Comparison of ENCODE assay signal across 21 cellular contexts in genomic region chr2:101148777-101149176, GRCh38. TPM values are rescaled to one million over a fixed set of nuclear protein-coding genes. Genes with fewer than 3 reads are reported as not detected.
A peak's percentile ranks its signal among the peaks of the same experiment; 100 is the strongest.
DNase-seq lines count a peak whose midpoint lies in the region; ATAC-seq and TF ChIP-seq lines count a peak whose summit lies in the region.
"Had no signal": no experiment of that assay in that cellular context is flagged by ENCODE, and none has a peak within 500 bp of the region (broad histone marks: within the 10 kb centered on the region; RNA-seq: fewer than 3 reads in every experiment).

No MANE protein-coding gene starts in this region.

- BruUV-seq in MCF 10A (replicated peaks; lab: Mats Ljungman, UMichigan), result no TSS peak

- H3K4me3 Mint-ChIP-seq in MCF 10A (ENCODE audit: unreplicated experiment) (peak overlapping the region; percentile 91), T-helper 17 cell (peak overlapping the region; percentile 75), immature natural killer cell (peak overlapping the region in 4 of 5 donors; percentile 18 to 59 (median 37))
- H3K4me3 Mint-ChIP-seq: activated CD8-positive, alpha-beta memory T cell treated with anti-CD3 and anti-CD28 coated beads, Interleukin-2, amount 10 ng/mL, durations not matched to agents 7 days and 5 days; CD8-positive, alpha-beta T cell had no signal

- H3K27me3 ChIP-seq in breast epithelium, result no peaks in the 10 kb centered on the region
- no peaks in the 10 kb centered on the region for H3K27me3 ChIP-seq in suprapubic skin
- peaks cover 2% of the 10 kb centered on the region; the same call in 1 of the 2 replicates for H3K27me3 ChIP-seq in H7 (ENCODE audit: control insufficient read depth, insufficient read depth, low read length)
- H3K27me3 ChIP-seq: SJSA1 had no signal

- no peak for TF ChIP-seq CTCF in MCF 10A (IDR thresholded peaks at IDR 0.05; ENCODE audit: unreplicated experiment)
- TF ChIP-seq CTCF in breast epithelium (IDR thresholded peaks at IDR 0.05), result no peak
- no peak for TF ChIP-seq CTCF in suprapubic skin (IDR thresholded peaks at IDR 0.05)

- TF ChIP-seq POLR2A in breast epithelium (IDR thresholded peaks at IDR 0.05) (no peak), suprapubic skin (IDR thresholded peaks at IDR 0.05) (no peak)

- TF ChIP-seq EP300 in suprapubic skin (IDR thresholded peaks at IDR 0.05), result no peak

- no peak for DNase-seq in MCF 10A (ENCODE audit: unreplicated experiment)
- DNase-seq in breast epithelium (ENCODE audit: low spot score in 2 of 2), result no peak
- DNase-seq in T-helper 17 cell, result no peak
- DNase-seq in immature natural killer cell, result no peak
- DNase-seq in suprapubic skin (ENCODE audit: low spot score in 2 of 2), result no peak
- DNase-seq in H7, result no peak
- DNase-seq in NCI-H146 treated with DMSO at 0.1 percent for 48 hours (lab: John Stamatoyannopoulos, UW; ENCODE audit: unreplicated experiment), result no peak
- no peak for DNase-seq in NCI-H1694 treated with DMSO at 0.1 percent for 48 hours (lab: John Stamatoyannopoulos, UW)
- DNase-seq: activated CD4-positive, alpha-beta T cell treated with anti-CD3 and anti-CD28 coated beads for 1 hour; activated CD8-positive, alpha-beta memory T cell treated with anti-CD3 and anti-CD28 coated beads, Interleukin-2, amount 10 ng/mL, durations not matched to agents 7 days and 5 days; activated effector memory CD4-positive, alpha-beta T cell treated with Interleukin-2 at 50 U/mL for 16 hours; amygdala; CD8-positive, alpha-beta T cell; EL; HCEC 1CT; naive thymus-derived CD4-positive, alpha-beta T cell; NCI-H146; retina; stimulated activated CD4-positive, alpha-beta T cell treated with anti-CD3 and anti-CD28 coated beads, Interleukin-15, amount 100 ng/mL, for 24 hours; stimulated activated naive CD4-positive, alpha-beta T cell had no signal

- no peak overlapping the region for H3K27ac ChIP-seq in breast epithelium
- H3K27ac ChIP-seq in suprapubic skin, result no peak overlapping the region
- H3K27ac ChIP-seq: SJSA1 had no signal

- H3K27ac Mint-ChIP-seq in MCF 10A (ENCODE audit: low read depth, unreplicated experiment), result peak overlapping the region; percentile 18
- H3K27ac Mint-ChIP-seq in T-helper 17 cell, result no peak overlapping the region
- H3K27ac Mint-ChIP-seq in immature natural killer cell, result peak overlapping the region in 1 of 6 donors; percentile 48
- H3K27ac Mint-ChIP-seq: activated CD8-positive, alpha-beta memory T cell treated with anti-CD3 and anti-CD28 coated beads, Interleukin-2, amount 10 ng/mL, durations not matched to agents 7 days and 5 days; CD8-positive, alpha-beta T cell had no signal

- ATAC-seq in T-helper 17 cell, result no peak
- ATAC-seq: activated CD8-positive, alpha-beta memory T cell treated with anti-CD3 and anti-CD28 coated beads, Interleukin-2, amount 10 ng/mL, durations not matched to agents 7 days and 5 days; CD8-positive, alpha-beta T cell; naive thymus-derived CD4-positive, alpha-beta T cell had no signal

- 93% methylated on average over 5 of the region's 5 CpGs for WGBS in suprapubic skin

- H3K36me3 ChIP-seq in breast epithelium (no peaks in the 10 kb centered on the region), suprapubic skin (no peaks in the 10 kb centered on the region), H7 (replicated peaks; ENCODE audit: control insufficient read depth, insufficient read depth, low read length) (no peaks in the 10 kb centered on the region)
- H3K36me3 ChIP-seq: SJSA1 had no signal

- POLR2A ChIA-PET in MCF 10A (lab: Yijun Ruan, JAX), result interaction anchor here (0.7 to 12.6 kb wide), 13 partner anchors 11 to 146 kb away, joined by 3 to 275 read pairs (median 13); partner anchors contain the start of gene RPL31

- peaks cover 12% of the 10 kb centered on the region for H3K36me3 Mint-ChIP-seq in MCF 10A (ENCODE audit: insufficient read depth, unreplicated experiment)
- H3K36me3 Mint-ChIP-seq in T-helper 17 cell (ENCODE audit: low read depth), result no peaks in the 10 kb centered on the region
- H3K36me3 Mint-ChIP-seq in immature natural killer cell, result no peaks in the 10 kb centered on the region
- H3K36me3 Mint-ChIP-seq: activated CD8-positive, alpha-beta memory T cell treated with anti-CD3 and anti-CD28 coated beads, Interleukin-2, amount 10 ng/mL, durations not matched to agents 7 days and 5 days; CD8-positive, alpha-beta T cell; naive thymus-derived CD4-positive, alpha-beta T cell had no signal

- H3K9me3 Mint-ChIP-seq in MCF 10A (ENCODE audit: unreplicated experiment) (no peaks in the 10 kb centered on the region), immature natural killer cell (no peaks in the 10 kb centered on the region)
- H3K9me3 Mint-ChIP-seq: CD8-positive, alpha-beta T cell; naive thymus-derived CD4-positive, alpha-beta T cell had no signal

- CTCF ChIA-PET in MCF 10A (lab: Yijun Ruan, JAX), result interaction anchor here (0.7 to 8.5 kb wide), 8 partner anchors 23 to 135 kb away, joined by 3 to 79 read pairs (median 8); no protein-coding TSS in a partner anchor

- H3K4me1 ChIP-seq in breast epithelium (no peaks in the 10 kb centered on the region), suprapubic skin (peaks cover 51% of the 10 kb centered on the region)

- intact Hi-C loops in MCF 10A (cut with micrococcal nuclease) (no loop called here), breast epithelium (cut with DNase I; ENCODE audit: low total_unique reads) (no loop called here)

- H3K27me3 Mint-ChIP-seq in MCF 10A (ENCODE audit: insufficient read depth, unreplicated experiment), result no peaks in the 10 kb centered on the region
- H3K27me3 Mint-ChIP-seq in T-helper 17 cell, result peaks cover 38% of the 10 kb centered on the region
- peaks cover 3 to 11% (median 8%) of the 10 kb centered on the region in 3 donors for H3K27me3 Mint-ChIP-seq in immature natural killer cell (ENCODE audit: low read depth in 3 of 3)

- no peak overlapping the region for H3K4me3 ChIP-seq in breast epithelium
- peak overlapping the region; percentile 80 for H3K4me3 ChIP-seq in suprapubic skin
- H3K4me3 ChIP-seq in H7 (ENCODE audit: insufficient read depth, low read depth, low read length), result no peak overlapping the region
- H3K4me3 ChIP-seq: SJSA1 had no signal

- peaks cover 77% of the 10 kb centered on the region for H3K4me1 Mint-ChIP-seq in MCF 10A (ENCODE audit: insufficient read depth, unreplicated experiment)
- H3K4me1 Mint-ChIP-seq in T-helper 17 cell, result peaks cover 24% of the 10 kb centered on the region
- peaks cover 24 to 26% of the 10 kb centered on the region in 2 donors for H3K4me1 Mint-ChIP-seq in immature natural killer cell

- H3K9me3 ChIP-seq in breast epithelium (no peaks in the 10 kb centered on the region), T-helper 17 cell (ENCODE audit: control insufficient read depth, low read length, poor library complexity, severe bottlenecking) (no peaks in the 10 kb centered on the region), suprapubic skin (no peaks in the 10 kb centered on the region)
- H3K9me3 ChIP-seq: SJSA1 had no signal

RNA-seq across cellular contexts. Expression of gene TBC1D8, which starts 2.4 kb away (rescaled TPM):
- total RNA-seq in MCF 10A (2022), result 48.1 and 50.9 TPM in 2 replicates
- 10 to 100 TPM; 19.5 to 92.4 (median 89.7) TPM for total RNA-seq in breast epithelium
- total RNA-seq in T-helper 17 cell, result 1 to 10 TPM in 1 of 2 donors, under 1 TPM in 1; 0.39 to 1.9 TPM
- under 1 TPM in 2 of 3 donors, not detected in 1; 0.17 to 0.64 TPM for polyA plus RNA-seq in immature natural killer cell
- 100 to 1,000 TPM in 1 of 4 donors, 10 to 100 TPM in 3; 38.8 to 309 (median 68.3) TPM for total RNA-seq in suprapubic skin
- 29.8 and 53.2 TPM in 2 replicates for total RNA-seq in H7 (2014; rRNA removed; shearing (Covaris generic))

Comparison
In these comparisons a context has a peak if more than half of its experiments do, and no peak if none do; other contexts are left out.
1. H3K4me3 Mint-ChIP-seq: peak in every context shown above with its lines; median percentile 91 in MCF 10A; 75 in T-helper 17 cell; 37 in immature natural killer cell.
2. RNA of gene TBC1D8, which starts 2.4 kb away (total RNA-seq): 19.5 to 92.4 TPM in breast epithelium, 38.8 to 309 TPM in suprapubic skin, 48.1 to 50.9 TPM in MCF 10A and 29.8 to 53.2 TPM in H7; 0.39 to 1.9 TPM in T-helper 17 cell; every median in the first group is over 4 times any median in the second.